In the genomic region with DNA sequence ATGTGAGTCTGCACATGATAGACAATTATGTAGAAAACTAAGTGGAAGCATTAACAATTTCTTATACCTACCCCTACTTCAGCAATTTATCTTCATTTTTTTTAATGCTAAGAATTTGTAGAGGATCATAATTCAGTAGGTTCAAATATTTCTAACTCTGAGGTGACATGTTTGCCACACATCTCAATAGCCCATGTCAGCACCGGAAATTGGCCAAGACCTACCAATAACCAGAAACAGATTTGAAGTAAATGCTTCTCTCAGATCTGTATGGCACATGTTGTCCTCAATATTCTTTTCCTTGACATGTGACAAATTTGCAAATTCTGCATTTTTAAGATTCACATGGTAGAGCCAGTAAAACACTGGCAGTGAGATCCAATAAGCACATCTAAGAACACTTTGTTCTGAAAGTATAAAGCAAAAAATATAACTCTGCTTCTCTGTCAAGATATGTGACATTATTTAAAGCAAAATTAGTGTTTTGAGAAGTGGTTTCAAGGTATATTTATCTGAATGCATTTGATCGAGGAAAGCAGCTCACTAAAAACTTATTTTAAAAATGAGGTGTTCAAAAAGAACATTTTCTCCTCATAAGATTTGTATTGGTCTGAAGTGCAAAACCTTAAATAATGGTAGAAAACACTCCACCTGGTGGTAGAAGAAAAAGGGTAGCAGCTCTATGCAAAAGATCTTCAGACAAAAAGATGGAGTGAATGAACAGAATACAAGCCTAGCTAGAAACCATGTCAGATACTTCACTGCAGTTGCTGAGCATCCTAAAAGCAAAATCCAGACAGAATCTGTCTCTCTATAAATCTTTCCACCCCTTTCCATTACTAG, we compare ENCODE assay signal across 8 cellular contexts.
DNase-seq lines count a peak whose midpoint lies in the region; ATAC-seq, FAIRE-seq and TF ChIP-seq lines count a peak whose summit lies in the region.

No MANE protein-coding gene starts in this region.

- FAIRE-seq in frontal cortex (lab: Jason Lieb, UNC): no peak

- H3K4me1 Mint-ChIP-seq in immature natural killer cell: no peaks in the 10 kb centered on the region

- TF ChIP-seq RAD21 in SK-N-SH (IDR thresholded peaks at IDR 0.05; ENCODE audit: low read length): peak; percentile 51; the same call in 1 of the 2 replicates

- H3K4me1 ChIP-seq in SK-N-SH (ENCODE audit: control insufficient read depth in 1 of 2, insufficient read depth in 2 of 2, low read depth in 1 of 2, low read length in 1 of 2): no peaks in the 10 kb centered on the region; a peak in 1 of 4 replicates

- H3K9me3 ChIP-seq in SK-N-SH: no peaks in the 10 kb centered on the region

- H3K9me3 Mint-ChIP-seq in immature natural killer cell: peaks cover 0 to 13% (median 5%) of the 10 kb centered on the region in 6 donors

- no peak overlapping the region for H3K4me2 ChIP-seq in SK-N-SH

- no peaks in the 10 kb centered on the region for H3F3A ChIP-seq in SK-N-SH (replicated peaks; ENCODE audit: insufficient read depth)

- peaks cover 0 to 1% (median 0%) of the 10 kb centered on the region in 3 donors for H3K27me3 Mint-ChIP-seq in immature natural killer cell (ENCODE audit: low read depth in 3 of 3)

- ATAC-seq in HG02759 (IDR thresholded peaks at IDR 0.05; ENCODE audit: unreplicated experiment): peak; percentile 64
- ATAC-seq in left lobe of liver: peak; percentile 54
- no peak for ATAC-seq in HG03520 (IDR thresholded peaks at IDR 0.05; ENCODE audit: unreplicated experiment)

- CTCF ChIA-PET in SK-N-SH (lab: Yijun Ruan, JAX): interaction anchor here (0.7 to 3.3 kb wide), 19 partner anchors 10 to 1633 kb away, joined by 3 to 33 read pairs (median 4); no protein-coding TSS in a partner anchor

- no peaks in the 10 kb centered on the region for H3K36me3 ChIP-seq in SK-N-SH (replicated peaks in 1 of 2; ENCODE audit: control insufficient read depth in 1 of 2, insufficient read depth in 2 of 2, low read length in 1 of 2)

- H3K27me3 ChIP-seq in SK-N-SH (ENCODE audit: insufficient read depth): peaks cover 4% of the 10 kb centered on the region; the same call in 1 of the 2 replicates

- no peak for TF ChIP-seq EP300 in SK-N-SH (IDR thresholded peaks at IDR 0.05; ENCODE audit: borderline replicate concordance in 1 of 2, low read depth in 1 of 2, low read length in 1 of 2)

- H4K20me1 ChIP-seq in SK-N-SH (ENCODE audit: insufficient read depth): no peaks in the 10 kb centered on the region

- H3K9ac ChIP-seq in SK-N-SH: no peak overlapping the region

- H2AFZ ChIP-seq in SK-N-SH (ENCODE audit: low read depth): no peak overlapping the region

- H3K27ac Mint-ChIP-seq in immature natural killer cell: no peak overlapping the region

- H3K79me2 ChIP-seq in SK-N-SH (ENCODE audit: insufficient read depth): no peaks in the 10 kb centered on the region

- H3K4me3 ChIP-seq in SK-N-SH (ENCODE audit: low read depth in 2 of 2, low read length in 1 of 2): no peak overlapping the region

- no peaks in the 10 kb centered on the region for H3K36me3 Mint-ChIP-seq in immature natural killer cell

- POLR2A ChIA-PET in SK-N-SH (lab: Yijun Ruan, JAX): no interaction called here

- H3K9me2 ChIP-seq in SK-N-SH: no peaks in the 10 kb centered on the region

- WGBS in SK-N-SH (ENCODE audit: low lambda C conversion rate): 3% methylated on average over 2 of the region's 2 CpGs

- no peak for DNase-seq in GM10266 (ENCODE audit: extremely low spot score)
- no peak for DNase-seq in SK-N-SH
- no peak for DNase-seq in left lobe of liver (ENCODE audit: low spot score)
- DNase-seq in frontal cortex (ENCODE audit: low spot score in 2 of 2): no peak
- DNase-seq in Ammon's horn (ENCODE audit: low spot score): no peak
- no peak for DNase-seq in immature natural killer cell

- no peak overlapping the region for H3K27ac ChIP-seq in SK-N-SH (ENCODE audit: low read depth in 2 of 2, low read length in 1 of 2)

- H3K4me3 Mint-ChIP-seq in immature natural killer cell: no peak overlapping the region

- peak; percentile 32 for TF ChIP-seq CTCF in GM10266 (IDR thresholded peaks at IDR 0.05; ENCODE audit: control insufficient read depth, insufficient read depth, low read depth, missing control alignments)
- TF ChIP-seq CTCF in SK-N-SH (IDR thresholded peaks at IDR 0.05): peak; percentile 62

TF ChIP-seq in SK-N-SH, 30 proteins besides CTCF, POLR2A, EP300 and RAD21:
- TF ChIP-seq FOSL2 (IDR thresholded peaks at IDR 0.05; ENCODE audit: borderline replicate concordance, low read depth) (no peak), SMC3 (IDR thresholded peaks at IDR 0.05; ENCODE audit: low read depth, low read length) (peak; percentile 43), RXRA (IDR thresholded peaks at IDR 0.05; ENCODE audit: borderline replicate concordance, low read depth) (no peak)
